ENCODE assay signal across 8 cellular contexts in the genomic region with DNA sequence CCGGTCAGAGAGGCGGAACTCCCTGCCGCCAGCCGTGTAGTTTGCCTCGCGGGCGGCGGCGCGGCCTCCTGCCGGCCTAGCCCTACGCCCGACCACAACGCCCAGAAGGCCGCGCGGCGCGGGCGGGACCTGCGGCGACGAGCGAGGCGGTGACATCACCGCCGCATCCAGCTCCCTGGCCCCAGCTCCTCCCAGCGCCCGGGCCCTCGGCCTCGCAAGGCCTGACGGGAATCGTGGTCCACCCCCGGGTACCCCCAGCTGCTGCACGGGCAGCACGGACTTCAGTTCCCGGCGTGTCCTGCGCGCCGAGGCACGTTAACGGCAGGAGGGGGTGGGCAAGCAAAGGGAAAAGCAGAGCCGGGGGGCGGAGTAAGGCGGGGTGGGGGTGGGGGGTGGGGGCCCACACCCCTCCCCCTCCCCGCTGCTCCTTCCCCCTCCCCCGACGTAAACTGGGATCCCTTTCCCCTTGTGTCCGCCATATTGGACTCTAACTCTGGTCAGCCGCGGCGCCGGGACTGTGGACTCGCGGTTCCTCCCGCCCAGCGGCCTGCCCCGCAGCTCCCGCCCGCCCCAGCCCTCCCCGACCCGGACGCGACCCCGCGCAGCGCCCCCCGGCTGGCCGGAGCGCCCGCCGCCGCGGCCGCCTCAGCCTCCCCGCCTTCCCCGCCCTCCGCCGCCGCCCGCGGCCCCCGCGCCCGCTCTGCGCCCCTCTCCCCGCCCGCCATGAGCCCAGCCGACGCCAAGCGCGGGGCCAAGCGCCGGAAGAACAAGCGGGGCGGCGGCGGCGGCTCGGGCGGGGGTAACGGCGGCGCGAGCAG. TPM values are rescaled to one million over a fixed set of nuclear protein-coding genes. Genes with fewer than 3 reads are reported as not detected.
DNase-seq lines count a peak whose midpoint lies in the region; ATAC-seq and TF ChIP-seq lines count a peak whose summit lies in the region.

A gene with protein sequence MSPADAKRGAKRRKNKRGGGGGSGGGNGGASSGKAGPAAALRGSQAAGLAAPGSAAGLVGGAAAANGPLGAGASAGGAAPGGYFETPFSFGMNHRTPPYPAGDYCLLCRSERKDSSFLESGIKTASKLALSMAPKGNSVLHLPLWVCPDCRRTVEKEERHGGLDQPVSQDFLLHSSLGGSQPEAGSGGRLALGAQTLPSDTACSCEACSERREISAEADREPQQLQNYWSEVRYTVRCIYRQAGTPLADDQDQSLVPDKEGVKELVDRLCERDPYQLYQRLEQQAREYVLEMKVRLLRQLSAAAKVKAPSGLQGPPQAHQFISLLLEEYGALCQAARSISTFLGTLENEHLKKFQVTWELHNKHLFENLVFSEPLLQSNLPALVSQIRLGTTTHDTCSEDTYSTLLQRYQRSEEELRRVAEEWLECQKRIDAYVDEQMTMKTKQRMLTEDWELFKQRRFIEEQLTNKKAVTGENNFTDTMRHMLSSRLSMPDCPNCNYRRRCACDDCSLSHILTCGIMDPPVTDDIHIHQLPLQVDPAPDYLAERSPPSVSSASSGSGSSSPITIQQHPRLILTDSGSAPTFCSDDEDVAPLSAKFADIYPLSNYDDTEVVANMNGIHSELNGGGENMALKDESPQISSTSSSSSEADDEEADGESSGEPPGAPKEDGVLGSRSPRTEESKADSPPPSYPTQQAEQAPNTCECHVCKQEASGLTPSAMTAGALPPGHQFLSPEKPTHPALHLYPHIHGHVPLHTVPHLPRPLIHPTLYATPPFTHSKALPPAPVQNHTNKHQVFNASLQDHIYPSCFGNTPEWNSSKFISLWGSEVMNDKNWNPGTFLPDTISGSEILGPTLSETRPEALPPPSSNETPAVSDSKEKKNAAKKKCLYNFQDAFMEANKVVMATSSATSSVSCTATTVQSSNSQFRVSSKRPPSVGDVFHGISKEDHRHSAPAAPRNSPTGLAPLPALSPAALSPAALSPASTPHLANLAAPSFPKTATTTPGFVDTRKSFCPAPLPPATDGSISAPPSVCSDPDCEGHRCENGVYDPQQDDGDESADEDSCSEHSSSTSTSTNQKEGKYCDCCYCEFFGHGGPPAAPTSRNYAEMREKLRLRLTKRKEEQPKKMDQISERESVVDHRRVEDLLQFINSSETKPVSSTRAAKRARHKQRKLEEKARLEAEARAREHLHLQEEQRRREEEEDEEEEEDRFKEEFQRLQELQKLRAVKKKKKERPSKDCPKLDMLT (N-terminal part only) (plus strand): TSS at position 455 of the 818 bp plus-strand sequence. CDS start 269 bp downstream, at position 724.

- H3K27me3 ChIP-seq in adipocyte (replicated peaks; ENCODE audit: control insufficient read depth, insufficient read depth, low read length), result no peaks in the 10 kb centered on the region
- H3K27me3 ChIP-seq in cardiac muscle cell, result no peaks in the 10 kb centered on the region
- H3K27me3 ChIP-seq in parathyroid adenoma (ENCODE audit: control insufficient read depth, insufficient read depth, low read length), result no peaks in the 10 kb centered on the region
- H3K27me3 ChIP-seq in tibial artery, result no peaks in the 10 kb centered on the region

- H3K79me2 ChIP-seq in parathyroid adenoma, result peaks cover 18% of the 10 kb centered on the region

- H3K4me3 ChIP-seq in adipocyte (ENCODE audit: low read length) (peak within 1 kb of the TSS; percentile 87), cardiac muscle cell (peak within 1 kb of the TSS; percentile 65), parathyroid adenoma (ENCODE audit: low read depth, low read length) (peak within 1 kb of the TSS; percentile 71), tibial artery (peak within 1 kb of the TSS; percentile 90 to 99)

- H3K4me1 ChIP-seq in adipocyte (ENCODE audit: control insufficient read depth, insufficient read depth, low read length) (peaks cover 19% of the 10 kb centered on the region), cardiac muscle cell (ENCODE audit: low read depth) (peaks cover 10% of the 10 kb centered on the region), parathyroid adenoma (peaks cover 4% of the 10 kb centered on the region), tibial artery (peaks cover 0 to 31% (median 24%) of the 10 kb centered on the region in 4 donors)

- H3K4me2 ChIP-seq in parathyroid adenoma (ENCODE audit: low read length), result peak within 1 kb of the TSS; percentile 95

- DNase-seq in GM13976 (ENCODE audit: low spot score) (peak; percentile 95), NCI-H1436 treated with DMSO at 0.1 percent for 48 hours (lab: John Stamatoyannopoulos, UW) (peak; percentile 78), T follicular helper cell (ENCODE audit: low read depth) (peak; percentile 99), adipocyte (ENCODE audit: low read depth) (peak; percentile 100), cardiac muscle cell (ENCODE audit: low read depth in 1 of 2, low spot score in 1 of 2) (peak; percentile 99 to 100), tibial artery (peak; percentile 98 to 100)

- intact Hi-C loops in tibial artery (cut with DNase I; ENCODE audit: low total_unique reads), result loop anchor here (1.0 to 10.0 kb wide), 3 partner anchors 67 to 122 kb away; a partner anchor contains a TSS

- H3K9ac ChIP-seq in adipocyte (ENCODE audit: low read length), result peak within 1 kb of the TSS; percentile 93
- H3K9ac ChIP-seq in parathyroid adenoma, result peak within 1 kb of the TSS; percentile 28

- no peaks in the 10 kb centered on the region for H3K9me3 ChIP-seq in adipocyte (ENCODE audit: control insufficient read depth, low read length)
- no peaks in the 10 kb centered on the region for H3K9me3 ChIP-seq in cardiac muscle cell (ENCODE audit: low read depth)
- no peaks in the 10 kb centered on the region for H3K9me3 ChIP-seq in parathyroid adenoma (ENCODE audit: control insufficient read depth, low read length)
- H3K9me3 ChIP-seq in tibial artery, result no peaks in the 10 kb centered on the region

- H3K27ac ChIP-seq in cardiac muscle cell, result peak within 1 kb of the TSS; percentile 95
- peak within 1 kb of the TSS; percentile 81 for H3K27ac ChIP-seq in parathyroid adenoma
- H3K27ac ChIP-seq in tibial artery, result peak within 1 kb of the TSS; percentile 92 to 97

- TF ChIP-seq CTCF in GM13976 (IDR thresholded peaks at IDR 0.05; ENCODE audit: borderline replicate concordance, control extremely low read depth, extremely low read depth, insufficient read depth, missing control alignments) (no peak), cardiac muscle cell (IDR thresholded peaks at IDR 0.05; ENCODE audit: low read depth, low read length) (no peak), parathyroid adenoma (IDR thresholded peaks at IDR 0.05) (no peak), tibial artery (IDR thresholded peaks at IDR 0.05) (peak; percentile 7 to 9)

- peak; percentile 85 for ATAC-seq in HG02852 (IDR thresholded peaks at IDR 0.05; ENCODE audit: unreplicated experiment)

- H3K36me3 ChIP-seq in adipocyte (ENCODE audit: control insufficient read depth, insufficient read depth, low read length, severe bottlenecking) (no peaks in the 10 kb centered on the region), cardiac muscle cell (no peaks in the 10 kb centered on the region), parathyroid adenoma (ENCODE audit: control insufficient read depth, insufficient read depth, low read length) (no peaks in the 10 kb centered on the region), tibial artery (no peaks in the 10 kb centered on the region)

- in situ Hi-C loops in GM13976 (cut with MboI; ENCODE audit: low sequenced_read_pairs, unreplicated experiment), result no loop called here

- peak within 1 kb of the TSS; percentile 82 for H2AFZ ChIP-seq in parathyroid adenoma

RNA-seq across cellular contexts. Expression of the gene that starts here (rescaled TPM):
- 17.3 and 34.0 TPM in 2 replicates for total RNA-seq in cardiac muscle cell
- polyA plus RNA-seq in cardiac muscle cell, result 12.0 and 23.4 TPM in 2 replicates

Comparison
In these comparisons a context has a peak if more than half of its experiments do, and no peak if none do; other contexts are left out.
1. Peak in every context shown above with its lines: DNase-seq, ATAC-seq, H3K4me3 ChIP-seq and H3K27ac ChIP-seq.
2. CTCF ChIP-seq: peak in tibial artery (2 of 2); none in GM13976 (single experiment), cardiac muscle cell (single experiment) and parathyroid adenoma (single experiment).